Comparison of ENCODE assay signal across 1 cellular context in the genomic region with DNA sequence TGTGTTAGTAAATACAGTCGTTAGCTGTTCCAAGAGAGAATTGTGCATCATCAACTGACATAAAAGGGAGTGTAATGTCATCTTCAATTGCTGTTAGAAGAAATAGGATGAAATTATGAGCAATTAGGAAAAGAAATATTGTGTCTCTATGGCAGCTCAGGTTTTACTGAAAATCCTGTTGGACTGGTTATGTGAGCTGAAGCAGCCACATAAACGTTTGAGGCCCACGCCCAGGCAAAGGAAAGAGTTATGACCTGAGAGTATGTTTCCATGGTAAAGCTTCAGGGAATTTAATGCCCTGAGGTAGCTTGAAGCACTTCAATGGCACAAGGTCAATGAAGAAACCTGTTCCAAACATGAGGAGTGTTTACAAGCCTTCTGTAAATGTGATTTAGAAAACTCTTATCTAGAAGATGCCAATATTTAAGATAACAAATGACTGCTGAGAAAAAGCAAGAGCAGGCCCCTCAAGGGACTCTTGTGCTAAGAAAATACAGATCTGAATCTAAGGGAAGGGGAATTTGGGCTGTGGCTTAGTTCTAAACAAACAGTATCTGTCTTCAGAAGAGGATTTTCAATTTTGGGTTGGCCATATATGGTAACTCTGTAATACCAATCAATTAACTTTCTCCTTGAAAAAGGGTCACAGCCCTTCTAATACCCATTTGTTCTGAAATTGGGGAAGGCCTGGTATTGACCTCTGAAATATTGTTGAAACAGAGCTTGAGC.
TF ChIP-seq lines count a peak whose summit lies in the region.

No MANE protein-coding gene starts in this region.

TF ChIP-seq in HCT116, 20 proteins besides CTCF, POLR2A, EP300 and RAD21 (continued from another document):
- no peak for TF ChIP-seq TCF7L2 (IDR thresholded peaks at IDR 0.05; ENCODE audit: borderline replicate concordance, extremely low read depth, insufficient read depth, insufficient read length)
- no peak for TF ChIP-seq JUND (IDR thresholded peaks at IDR 0.05)
- TF ChIP-seq MAX (IDR thresholded peaks at IDR 0.05): no peak
- no peak for TF ChIP-seq POLR2AphosphoS5 (IDR thresholded peaks at IDR 0.05; ENCODE audit: low read depth, low read length)
- no peak for TF ChIP-seq REST (IDR thresholded peaks at IDR 0.05; ENCODE audit: low read depth)
- TF ChIP-seq SP1 (IDR thresholded peaks at IDR 0.05; ENCODE audit: low read depth): no peak; the same call in 1 of the 2 replicates
- no peak for TF ChIP-seq CEBPB (IDR thresholded peaks at IDR 0.05; ENCODE audit: low read depth)
- TF ChIP-seq EZH2 (IDR thresholded peaks at IDR 0.05): no peak
- no peak for TF ChIP-seq EZH2phosphoT487 (IDR thresholded peaks at IDR 0.05; ENCODE audit: borderline replicate concordance)
- no peak for TF ChIP-seq CBX3 (IDR thresholded peaks at IDR 0.05; ENCODE audit: low read depth)
- no peak for TF ChIP-seq YY1 (IDR thresholded peaks at IDR 0.05; ENCODE audit: extremely low read depth, insufficient replicate concordance, low read depth, low read length)
- no peak for TF ChIP-seq ZNF274 (IDR thresholded peaks at IDR 0.05; ENCODE audit: low read depth, low read length)
